10 cellular contexts compared by ENCODE assay signal in the genomic region with DNA sequence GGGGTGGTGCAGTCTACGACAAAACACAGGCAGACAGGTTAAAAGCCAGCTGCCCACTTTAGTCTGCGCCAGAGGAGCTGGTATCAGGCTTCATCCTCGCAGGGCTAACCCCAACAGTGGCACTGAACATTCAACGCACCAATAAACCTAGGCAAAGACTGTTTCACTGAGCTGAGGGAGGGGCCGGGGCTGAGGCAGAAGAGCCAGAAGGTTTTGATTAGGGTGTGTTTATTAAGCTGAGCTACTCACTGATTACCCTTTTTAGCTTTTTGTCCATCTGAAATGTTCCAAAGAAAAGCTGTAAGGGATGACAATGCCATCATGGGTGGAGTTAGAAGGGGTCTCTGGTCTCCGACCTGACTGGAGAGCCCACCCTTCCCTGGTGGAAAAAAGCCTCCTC. TPM values are rescaled to one million over a fixed set of nuclear protein-coding genes. Genes with fewer than 3 reads are reported as not detected.
DNase-seq lines count a peak whose midpoint lies in the region; ATAC-seq and TF ChIP-seq lines count a peak whose summit lies in the region.
"Had no signal": no experiment of that assay in that cellular context is flagged by ENCODE, and none has a peak within 500 bp of the region (broad histone marks: within the 10 kb centered on the region; RNA-seq: fewer than 3 reads in every experiment).

No MANE protein-coding gene starts in this region.

- no peak overlapping the region for H2AK5ac ChIP-seq in IMR-90 (ENCODE audit: low read depth, low read length)

- intact Hi-C loops in IMR-90 (cut with micrococcal nuclease) = no loop called here

- no peak overlapping the region for H3K14ac ChIP-seq in IMR-90 (replicated peaks; ENCODE audit: low read depth, low read length)

- H3K9ac ChIP-seq in BLaER1 (peak overlapping the region; percentile 95), IMR-90 (ENCODE audit: low read depth, low read length) (peak overlapping the region; percentile 62; the same call in 1 of the 2 replicates)

- peak overlapping the region; percentile 69 for H3K23ac ChIP-seq in IMR-90 (ENCODE audit: low read depth, low read length)

- H2BK20ac ChIP-seq in IMR-90 (ENCODE audit: low read depth, low read length) = no peak overlapping the region

- H4K8ac ChIP-seq in IMR-90 (ENCODE audit: low read depth in 2 of 2, low read length in 2 of 2) = no peak overlapping the region

- BruUV-seq in IMR-90 (replicated peaks; lab: Mats Ljungman, UMichigan) = no TSS peak

- H4K20me1 ChIP-seq in BLaER1 = peaks cover 59% of the 10 kb centered on the region
- H4K20me1 ChIP-seq in IMR-90 (ENCODE audit: insufficient read depth, low read length) = peaks cover 10% of the 10 kb centered on the region; the same call in 1 of the 2 replicates

- WGBS in IMR-90 (ENCODE audit: extremely low coverage in 2 of 2, insufficient read length in 1 of 2), 2 experiments = 94% methylated on average over 3 of the region's 6 CpGs; no CpG with 5 or more reads in 1 of the 2 experiments

- ATAC-seq in IMR-90 (ENCODE audit: low read depth) = no peak
- no peak for ATAC-seq in GM19397 (IDR thresholded peaks at IDR 0.05; ENCODE audit: unreplicated experiment)
- ATAC-seq in GM19324 (IDR thresholded peaks at IDR 0.05; ENCODE audit: low FRiP score, unreplicated experiment) = no peak

- no peak overlapping the region for H3K4ac ChIP-seq in IMR-90 (ENCODE audit: low read depth, low read length)

- no peak overlapping the region for H2AFZ ChIP-seq in IMR-90 (replicated peaks; ENCODE audit: low read length, poor library complexity)

- no peak overlapping the region for H4K91ac ChIP-seq in IMR-90 (ENCODE audit: insufficient read depth, low read depth, low read length)

- H3K4me3 ChIP-seq in BLaER1 (peak overlapping the region; percentile 88), IMR-90 (ENCODE audit: insufficient read depth, low read depth, low read length) (no peak overlapping the region; the same call in 1 of the 2 replicates), brain microvascular endothelial cell (ENCODE audit: low read depth, low read length) (peak overlapping the region; percentile 66)

- no peak overlapping the region for H3K56ac ChIP-seq in IMR-90 (ENCODE audit: extremely low read depth, insufficient read depth, low read length)

- peak overlapping the region; percentile 79 for H3K4me3 Mint-ChIP-seq in mesothelial cell of epicardium

- H3K4me1 Mint-ChIP-seq in mesothelial cell of epicardium = peaks cover 9% of the 10 kb centered on the region

- no peak for DNase-seq in IMR-90
- DNase-seq in brain microvascular endothelial cell = no peak
- DNase-seq in mesothelial cell of epicardium (ENCODE audit: low spot score in 2 of 2, unreplicated experiment in 2 of 2) = no peak
- no peak for DNase-seq in NCI-H1417 treated with DMSO at 0.1 percent for 48 hours (lab: John Stamatoyannopoulos, UW)
- no peak for DNase-seq in retina
- DNase-seq: GF-D8, NCI-H1436 treated with DMSO at 0.1 percent for 48 hours had no signal

- H3K79me1 ChIP-seq in IMR-90 (ENCODE audit: low read depth in 1 of 2, low read length in 2 of 2) = peaks cover 7 to 43% of the 10 kb centered on the region in 2 experiments

- H3K4me2 ChIP-seq in BLaER1 (peak overlapping the region; percentile 92), IMR-90 (ENCODE audit: low read depth, low read length) (peak overlapping the region; percentile 93)

- no peak overlapping the region for H4K5ac ChIP-seq in IMR-90 (ENCODE audit: low read depth, low read length)

- H3K9me1 ChIP-seq in IMR-90 (ENCODE audit: insufficient read depth, low read length) = no peaks in the 10 kb centered on the region

- no peak for TF ChIP-seq POLR2A in IMR-90 (IDR thresholded peaks at IDR 0.05; ENCODE audit: low read depth, low read length)

- no peak overlapping the region for H2BK120ac ChIP-seq in IMR-90 (ENCODE audit: low read depth, low read length)

- POLR2A ChIA-PET in IMR-90 (lab: Charles Lee; ENCODE audit: unreplicated experiment) = no interaction called here

- no peak overlapping the region for H2BK5ac ChIP-seq in IMR-90 (ENCODE audit: low read depth, low read length, poor library complexity, severe bottlenecking)

- peak overlapping the region; percentile 1 for H2AK9ac ChIP-seq in IMR-90 (replicated peaks; ENCODE audit: low read depth, low read length, poor library complexity)

- CTCF ChIA-PET in IMR-90 (lab: Yijun Ruan, JAX) = interaction anchor here (1.9 kb wide), 1 partner anchor 10 kb away, joined by 5 read pairs; no protein-coding TSS in a partner anchor

- TF ChIP-seq CTCF in IMR-90 (conservative IDR thresholded peaks at IDR 0.05; ENCODE audit: low read depth, low read length) = no peak
- TF ChIP-seq CTCF in brain microvascular endothelial cell (IDR thresholded peaks at IDR 0.05; ENCODE audit: low read depth, low read length, missing control alignments) = no peak
- TF ChIP-seq CTCF in mesothelial cell of epicardium (IDR thresholded peaks at IDR 0.05; ENCODE audit: unreplicated experiment) = no peak

- H3K27ac ChIP-seq in BLaER1 (no peak overlapping the region), IMR-90 (ENCODE audit: insufficient read depth, low read length) (no peak overlapping the region; the same call in 1 of the 2 replicates), brain microvascular endothelial cell (no peak overlapping the region)

- H3K9me3 ChIP-seq in BLaER1 (no peaks in the 10 kb centered on the region), IMR-90 (ENCODE audit: control insufficient read depth, insufficient read depth, low read length) (no peaks in the 10 kb centered on the region)

- H3K36me3 ChIP-seq in BLaER1 (peaks cover 52% of the 10 kb centered on the region), IMR-90 (ENCODE audit: control insufficient read depth, insufficient read depth, low read length) (peaks cover 30% of the 10 kb centered on the region), brain microvascular endothelial cell (replicated peaks) (peaks cover 25% of the 10 kb centered on the region)

- no peak overlapping the region for H2BK15ac ChIP-seq in IMR-90 (ENCODE audit: low read depth, low read length)

- H3K36me3 Mint-ChIP-seq in mesothelial cell of epicardium = peaks cover 14% of the 10 kb centered on the region

- H3K27me3 Mint-ChIP-seq in mesothelial cell of epicardium (ENCODE audit: low read depth) = no peaks in the 10 kb centered on the region

- dilution Hi-C loops in IMR-90 (cut with HindIII; ENCODE audit: low sequenced_read_pairs, unreplicated experiment) = no loop called here

- H3K27me3 ChIP-seq in BLaER1 (no peaks in the 10 kb centered on the region), IMR-90 (ENCODE audit: control insufficient read depth, insufficient read depth, low read length) (no peaks in the 10 kb centered on the region), brain microvascular endothelial cell (replicated peaks) (no peaks in the 10 kb centered on the region)

- no peaks in the 10 kb centered on the region for H3K9me3 Mint-ChIP-seq in mesothelial cell of epicardium

- H3K18ac ChIP-seq in IMR-90 (ENCODE audit: low read depth, low read length) = no peak overlapping the region

- H3K27ac Mint-ChIP-seq in mesothelial cell of epicardium = no peak overlapping the region

- H3K4me1 ChIP-seq in BLaER1 (peaks cover 28% of the 10 kb centered on the region), IMR-90 (ENCODE audit: control insufficient read depth, insufficient read depth, low read length) (peaks cover 7% of the 10 kb centered on the region)

- TF ChIP-seq RAD21 in IMR-90 (IDR thresholded peaks at IDR 0.05; ENCODE audit: low read length) = no peak

- in situ Hi-C loops in IMR-90 (cut with MboI; ENCODE audit: low sequenced_read_pairs) (no loop called here), brain microvascular endothelial cell (cut with HindIII; ENCODE audit: low pct_ligation_motif_present, low sequenced_read_pairs) (no loop called here)

TF ChIP-seq in IMR-90, 13 proteins besides CTCF, POLR2A, EP300 and RAD21:
- TF ChIP-seq CEBPB (IDR thresholded peaks at IDR 0.05; ENCODE audit: low read depth, low read length) = no peak
- TF ChIP-seq MAZ (IDR thresholded peaks at IDR 0.05; ENCODE audit: borderline replicate concordance, low read depth, low read length) = no peak
- TF ChIP-seq NFE2L2 (IDR thresholded peaks at IDR 0.05; ENCODE audit: low read depth, low read length) = no peak
- TF ChIP-seq MXI1 (IDR thresholded peaks at IDR 0.05; ENCODE audit: borderline replicate concordance, low read depth, low read length) = no peak
- no peak for TF ChIP-seq SMC3 (IDR thresholded peaks at IDR 0.05; ENCODE audit: low read depth, low read length)
- TF ChIP-seq BHLHE40 (IDR thresholded peaks at IDR 0.05; ENCODE audit: low read depth, low read length) = no peak
- TF ChIP-seq RFX5 (IDR thresholded peaks at IDR 0.05; ENCODE audit: low read depth, low read length) = no peak
TF ChIP-seq in IMR-90: peak in this region for 0.

RNA-seq across cellular contexts. Expression of a gene that starts 1.4 kb away (rescaled TPM):
- 14.3 and 16.4 TPM in 2 replicates for total RNA-seq in IMR-90 (2012; rRNA removed)
- 21.4 and 23.1 TPM in 2 replicates for polyA plus RNA-seq in IMR-90 (2012; rRNA removed)
- polyA plus RNA-seq in IMR-90 (2012; cell fraction: cytosol; rRNA removed) = 24.4 and 24.7 TPM in 2 replicates
- polyA plus RNA-seq in IMR-90 (2012; cell fraction: nucleus; rRNA removed; ENCODE audit: low replicate concordance) = 41.1 and 61.6 TPM in 2 replicates
- 31.1 to 33.2 TPM (median 31.9 TPM) in 3 replicates for total RNA-seq in mesothelial cell of epicardium

RNA-seq across cellular contexts. Expression of a gene that starts 10.2 kb away (rescaled TPM):
- total RNA-seq in IMR-90 (2012; rRNA removed) (12.2 and 12.5 TPM in 2 replicates), mesothelial cell of epicardium (55.0 to 59.4 TPM (median 56.1 TPM) in 3 replicates)
- 33.0 and 33.7 TPM in 2 replicates for polyA plus RNA-seq in IMR-90 (2012; rRNA removed)
- 20.7 and 23.8 TPM in 2 replicates for polyA plus RNA-seq in IMR-90 (2012; cell fraction: cytosol; rRNA removed)
- polyA plus RNA-seq in IMR-90 (2012; cell fraction: nucleus; rRNA removed; ENCODE audit: low replicate concordance) = 144 and 149 TPM in 2 replicates

RNA-seq across cellular contexts. Expression of a gene that starts 16.6 kb away (rescaled TPM):
- total RNA-seq in IMR-90 (2012; rRNA removed) (7.7 and 7.8 TPM in 2 replicates), mesothelial cell of epicardium (36.5 to 40.5 TPM (median 39.1 TPM) in 3 replicates)
- 37.8 and 41.4 TPM in 2 replicates for polyA plus RNA-seq in IMR-90 (2012; rRNA removed)
- polyA plus RNA-seq in IMR-90 (2012; cell fraction: cytosol; rRNA removed) = 19.6 and 40.1 TPM in 2 replicates
- polyA plus RNA-seq in IMR-90 (2012; cell fraction: nucleus; rRNA removed; ENCODE audit: low replicate concordance) = 177 and 484 TPM in 2 replicates

RNA-seq across cellular contexts. Expression of a gene that starts 29.9 kb away (rescaled TPM):
- 32.8 and 36.1 TPM in 2 replicates for total RNA-seq in IMR-90 (2012; rRNA removed)
- 35.1 and 39.0 TPM in 2 replicates for polyA plus RNA-seq in IMR-90 (2012; rRNA removed)
- polyA plus RNA-seq in IMR-90 (2012; cell fraction: cytosol; rRNA removed) = 30.8 and 36.6 TPM in 2 replicates
- polyA plus RNA-seq in IMR-90 (2012; cell fraction: nucleus; rRNA removed; ENCODE audit: low replicate concordance) = 109 and 195 TPM in 2 replicates
- 133 to 147 TPM (median 136 TPM) in 3 replicates for total RNA-seq in mesothelial cell of epicardium

RNA-seq across cellular contexts. Expression of a gene that starts 37.2 kb away (rescaled TPM):
- total RNA-seq in IMR-90 (2012; rRNA removed) = 15.6 and 23.6 TPM in 2 replicates
- 38.9 and 58.9 TPM in 2 replicates for polyA plus RNA-seq in IMR-90 (2012; rRNA removed)
- polyA plus RNA-seq in IMR-90 (2012; cell fraction: cytosol; rRNA removed) = 56.0 and 58.7 TPM in 2 replicates
- polyA plus RNA-seq in IMR-90 (2012; cell fraction: nucleus; rRNA removed; ENCODE audit: low replicate concordance) = 16.9 and 31.2 TPM in 2 replicates
- 22.7 to 26.6 TPM (median 26.2 TPM) in 3 replicates for total RNA-seq in mesothelial cell of epicardium
